24 cellular contexts compared by ENCODE assay signal in the genomic region with DNA sequence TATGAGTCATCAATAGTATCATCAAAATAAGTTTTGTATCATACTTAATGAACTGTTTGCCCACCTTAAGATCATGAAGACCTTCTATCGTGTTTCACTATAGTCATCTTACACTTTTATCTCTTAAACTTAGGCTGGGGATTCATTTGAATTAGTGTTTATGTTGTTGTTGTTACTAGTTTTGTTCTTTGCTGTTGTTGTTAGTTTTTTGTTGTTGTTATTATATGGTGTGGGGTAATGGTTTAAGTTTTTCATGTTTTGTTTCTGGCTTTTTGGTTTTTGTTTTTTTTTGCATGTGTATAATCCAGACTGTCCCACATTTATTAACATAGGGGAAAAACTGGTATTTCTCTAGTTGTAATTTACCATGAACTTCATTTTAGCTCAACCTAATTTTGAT.
DNase-seq lines count a peak whose midpoint lies in the region; ATAC-seq, FAIRE-seq and TF ChIP-seq lines count a peak whose summit lies in the region.
"Had no signal": no experiment of that assay in that cellular context is flagged by ENCODE, and none has a peak within 500 bp of the region (broad histone marks: within the 10 kb centered on the region; RNA-seq: fewer than 3 reads in every experiment).

No MANE protein-coding gene starts in this region.

- H3K9ac ChIP-seq in K562 (ENCODE audit: insufficient read depth in 1 of 2, low read depth in 2 of 2, low read length in 2 of 2) = no peak overlapping the region
- H3K9ac ChIP-seq: BLaER1 had no signal

- H3K36me3 ChIP-seq in K562 (ENCODE audit: control insufficient read depth, insufficient read depth, low read length) = no peaks in the 10 kb centered on the region
- H3K36me3 ChIP-seq: BE2C, BLaER1 had no signal

- BruUV-seq in K562 (replicated peaks; lab: Mats Ljungman, UMichigan) = no TSS peak

- in situ Hi-C loops in K562 (cut with MboI) = no loop called here

- no peak for TF ChIP-seq RAD21 in K562 (CRISPR knock-in tag; conservative IDR thresholded peaks at IDR 0.05 in 1 of 2, IDR thresholded peaks at IDR 0.05 in 1 of 2)

- 7% methylated on average over 1 of the region's 1 CpG for WGBS in K562 (ENCODE audit: insufficient coverage, low coverage, missing lambda C conversion rate)

- no peaks in the 10 kb centered on the region for H3K79me2 ChIP-seq in K562 (ENCODE audit: control insufficient read depth, insufficient read depth, low read length)

- CTCF ChIA-PET in K562 (lab: Yijun Ruan, JAX; ENCODE audit: low intra/inter-chr PET ratio) = no interaction called here
- CTCF ChIA-PET in RWPE1 (lab: Yijun Ruan, JAX) = no interaction called here

- ATAC-seq in K562 (no peak), GM19455 (IDR thresholded peaks at IDR 0.05; ENCODE audit: unreplicated experiment) (no peak)
- ATAC-seq: GM12878 had no signal

- POLR2A ChIA-PET in K562 (lab: Yijun Ruan, JAX) (no interaction called here), RWPE1 (lab: Yijun Ruan, JAX; ENCODE audit: low non-redundant PET) (no interaction called here)

- no peaks in the 10 kb centered on the region for H4K20me1 ChIP-seq in K562 (replicated peaks; ENCODE audit: control insufficient read depth, insufficient read depth, low read length)
- H4K20me1 ChIP-seq: BLaER1 had no signal

- no peaks in the 10 kb centered on the region for H3K9me1 ChIP-seq in K562 (ENCODE audit: control insufficient read depth, insufficient read depth, low read length)

- no peak overlapping the region for H3K27ac ChIP-seq in K562 (ENCODE audit: extremely low read depth, low read depth, low read length)
- H3K27ac ChIP-seq in RWPE1 = no peak overlapping the region
- H3K27ac ChIP-seq: BLaER1 had no signal

- TF ChIP-seq EP300 in K562 (IDR thresholded peaks at IDR 0.05; ENCODE audit: low read length) = no peak

- FAIRE-seq in H54 (lab: Jason Lieb, UNC) = peak; percentile 86
- FAIRE-seq in K562 (lab: Jason Lieb, UNC) = no peak
- FAIRE-seq: GM12878, GM12892, GM18507 had no signal

- no peak for TF ChIP-seq POLR2A in H54 (IDR thresholded peaks at IDR 0.05; ENCODE audit: low read depth, low read length)
- no peak for TF ChIP-seq POLR2A in K562 (conservative IDR thresholded peaks at IDR 0.05)

- H3K4me2 ChIP-seq in K562 (ENCODE audit: insufficient read depth, low read length) = no peak overlapping the region
- H3K4me2 ChIP-seq: BLaER1 had no signal

- no peaks in the 10 kb centered on the region for H3K4me1 ChIP-seq in K562 (replicated peaks in 1 of 2; ENCODE audit: control insufficient read depth in 2 of 2, insufficient read depth in 2 of 2, low read length in 2 of 2)
- H3K4me1 ChIP-seq: BLaER1 had no signal

- no peak overlapping the region for H3K4me3 ChIP-seq in K562
- H3K4me3 ChIP-seq: BLaER1, GM12878 had no signal

- intact Hi-C loops in K562 (cut with micrococcal nuclease) = no loop called here

- TF ChIP-seq CTCF in K562 (IDR thresholded peaks at IDR 0.05 in 2 of 3, conservative IDR thresholded peaks at IDR 0.05 in 1 of 3; ENCODE audit: insufficient read depth in 2 of 3, low read depth in 1 of 3, low read length in 3 of 3) (no peak), RWPE1 (conservative IDR thresholded peaks at IDR 0.05; ENCODE audit: low read depth) (no peak)

- H3K9me3 ChIP-seq in K562 (replicated peaks; ENCODE audit: control insufficient read depth, insufficient read depth, low read depth, low read length) = 0 out of 2 replicates have a peak, but pooled peaks cover 2% of the 10 kb centered on the region
- H3K9me3 ChIP-seq: BE2C, BLaER1 had no signal

- H3K27me3 ChIP-seq in K562 (ENCODE audit: control insufficient read depth in 2 of 2, insufficient read depth in 2 of 2, low read length in 2 of 2) = no peaks in the 10 kb centered on the region
- H3K27me3 ChIP-seq: BE2C, BLaER1 had no signal

- H2AFZ ChIP-seq in K562 (ENCODE audit: low read depth, low read length) = no peak overlapping the region

- DNase-seq in H54 (ENCODE audit: insufficient read length, low spot score) (no peak), K562 (ENCODE audit: extremely low read depth in 1 of 4, low spot score in 3 of 4) (no peak), RWPE1 (ENCODE audit: low spot score) (no peak)
- no peak for DNase-seq in stimulated activated CD4-positive, alpha-beta T cell treated with anti-CD3 and anti-CD28 coated beads, Interleukin-4, amount 100 ng/mL, for 24 hours
- DNase-seq: 8988T; ACHN; BE2C; C1 segment of cervical spinal cord; CD4-positive, alpha-beta memory T cell; CD4-positive, CD25-positive, alpha-beta regulatory T cell; CD8-positive, alpha-beta memory T cell; COR-L47; DMS 273 treated with DMSO at 0.1 percent for 48 hours; DMS153; DMS53; DMS79; DND-41; EL; GDM1 had no signal

TF ChIP-seq in K562, 482 proteins besides CTCF, POLR2A, EP300 and RAD21 (continues in another document):
- no peak for TF ChIP-seq FOXA1 (IDR thresholded peaks at IDR 0.05; ENCODE audit: borderline replicate concordance)
- TF ChIP-seq, protein P1, sequence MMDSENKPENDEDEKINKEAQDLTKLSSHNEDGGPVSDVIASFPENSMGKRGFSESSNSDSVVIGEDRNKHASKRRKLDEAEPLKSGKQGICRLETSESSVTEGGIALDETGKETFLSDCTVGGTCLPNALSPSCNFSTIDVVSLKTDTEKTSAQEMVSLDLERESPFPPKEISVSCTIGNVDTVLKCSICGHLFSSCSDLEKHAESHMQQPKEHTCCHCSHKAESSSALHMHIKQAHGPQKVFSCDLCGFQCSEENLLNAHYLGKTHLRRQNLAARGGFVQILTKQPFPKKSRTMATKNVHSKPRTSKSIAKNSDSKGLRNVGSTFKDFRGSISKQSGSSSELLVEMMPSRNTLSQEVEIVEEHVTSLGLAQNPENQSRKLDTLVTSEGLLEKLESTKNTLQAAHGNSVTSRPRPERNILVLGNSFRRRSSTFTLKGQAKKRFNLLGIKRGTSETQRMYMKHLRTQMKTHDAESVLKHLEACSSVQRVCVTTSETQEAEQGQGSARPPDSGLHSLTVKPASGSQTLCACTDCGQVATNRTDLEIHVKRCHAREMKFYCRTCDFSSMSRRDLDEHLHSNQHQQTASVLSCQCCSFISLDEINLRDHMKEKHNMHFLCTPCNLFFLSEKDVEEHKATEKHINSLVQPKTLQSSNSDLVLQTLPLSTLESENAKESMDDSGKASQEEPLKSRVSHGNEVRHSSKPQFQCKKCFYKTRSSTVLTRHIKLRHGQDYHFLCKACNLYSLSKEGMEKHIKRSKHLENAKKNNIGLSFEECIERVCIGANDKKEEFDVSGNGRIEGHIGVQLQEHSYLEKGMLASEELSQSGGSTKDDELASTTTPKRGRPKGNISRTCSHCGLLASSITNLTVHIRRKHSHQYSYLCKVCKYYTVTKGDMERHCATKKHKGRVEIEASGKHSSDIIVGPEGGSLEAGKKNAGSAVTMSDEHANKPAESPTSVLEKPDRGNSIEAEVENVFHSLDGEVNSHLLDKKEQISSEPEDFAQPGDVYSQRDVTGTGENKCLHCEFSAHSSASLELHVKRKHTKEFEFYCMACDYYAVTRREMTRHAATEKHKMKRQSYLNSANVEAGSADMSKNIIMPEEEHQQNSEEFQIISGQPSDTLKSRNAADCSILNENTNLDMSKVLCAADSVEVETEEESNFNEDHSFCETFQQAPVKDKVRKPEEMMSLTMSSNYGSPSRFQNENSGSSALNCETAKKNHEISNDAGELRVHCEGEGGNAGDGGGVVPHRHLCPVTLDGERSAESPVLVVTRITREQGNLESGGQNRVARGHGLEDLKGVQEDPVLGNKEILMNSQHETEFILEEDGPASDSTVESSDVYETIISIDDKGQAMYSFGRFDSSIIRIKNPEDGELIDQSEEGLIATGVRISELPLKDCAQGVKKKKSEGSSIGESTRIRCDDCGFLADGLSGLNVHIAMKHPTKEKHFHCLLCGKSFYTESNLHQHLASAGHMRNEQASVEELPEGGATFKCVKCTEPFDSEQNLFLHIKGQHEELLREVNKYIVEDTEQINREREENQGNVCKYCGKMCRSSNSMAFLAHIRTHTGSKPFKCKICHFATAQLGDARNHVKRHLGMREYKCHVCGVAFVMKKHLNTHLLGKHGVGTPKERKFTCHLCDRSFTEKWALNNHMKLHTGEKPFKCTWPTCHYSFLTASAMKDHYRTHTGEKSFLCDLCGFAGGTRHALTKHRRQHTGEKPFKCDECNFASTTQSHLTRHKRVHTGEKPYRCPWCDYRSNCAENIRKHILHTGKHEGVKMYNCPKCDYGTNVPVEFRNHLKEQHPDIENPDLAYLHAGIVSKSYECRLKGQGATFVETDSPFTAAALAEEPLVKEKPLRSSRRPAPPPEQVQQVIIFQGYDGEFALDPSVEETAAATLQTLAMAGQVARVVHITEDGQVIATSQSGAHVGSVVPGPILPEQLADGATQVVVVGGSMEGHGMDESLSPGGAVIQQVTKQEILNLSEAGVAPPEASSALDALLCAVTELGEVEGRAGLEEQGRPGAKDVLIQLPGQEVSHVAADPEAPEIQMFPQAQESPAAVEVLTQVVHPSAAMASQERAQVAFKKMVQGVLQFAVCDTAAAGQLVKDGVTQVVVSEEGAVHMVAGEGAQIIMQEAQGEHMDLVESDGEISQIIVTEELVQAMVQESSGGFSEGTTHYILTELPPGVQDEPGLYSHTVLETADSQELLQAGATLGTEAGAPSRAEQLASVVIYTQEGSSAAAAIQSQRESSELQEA (IDR thresholded peaks at IDR 0.05; ENCODE audit: low read depth) = no peak
- TF ChIP-seq, protein P2, sequence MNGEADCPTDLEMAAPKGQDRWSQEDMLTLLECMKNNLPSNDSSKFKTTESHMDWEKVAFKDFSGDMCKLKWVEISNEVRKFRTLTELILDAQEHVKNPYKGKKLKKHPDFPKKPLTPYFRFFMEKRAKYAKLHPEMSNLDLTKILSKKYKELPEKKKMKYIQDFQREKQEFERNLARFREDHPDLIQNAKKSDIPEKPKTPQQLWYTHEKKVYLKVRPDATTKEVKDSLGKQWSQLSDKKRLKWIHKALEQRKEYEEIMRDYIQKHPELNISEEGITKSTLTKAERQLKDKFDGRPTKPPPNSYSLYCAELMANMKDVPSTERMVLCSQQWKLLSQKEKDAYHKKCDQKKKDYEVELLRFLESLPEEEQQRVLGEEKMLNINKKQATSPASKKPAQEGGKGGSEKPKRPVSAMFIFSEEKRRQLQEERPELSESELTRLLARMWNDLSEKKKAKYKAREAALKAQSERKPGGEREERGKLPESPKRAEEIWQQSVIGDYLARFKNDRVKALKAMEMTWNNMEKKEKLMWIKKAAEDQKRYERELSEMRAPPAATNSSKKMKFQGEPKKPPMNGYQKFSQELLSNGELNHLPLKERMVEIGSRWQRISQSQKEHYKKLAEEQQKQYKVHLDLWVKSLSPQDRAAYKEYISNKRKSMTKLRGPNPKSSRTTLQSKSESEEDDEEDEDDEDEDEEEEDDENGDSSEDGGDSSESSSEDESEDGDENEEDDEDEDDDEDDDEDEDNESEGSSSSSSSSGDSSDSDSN (IDR thresholded peaks at IDR 0.05; ENCODE audit: borderline replicate concordance in 1 of 2, low read depth in 2 of 2, low read length in 2 of 2) = no peak
- TF ChIP-seq, protein P3, sequence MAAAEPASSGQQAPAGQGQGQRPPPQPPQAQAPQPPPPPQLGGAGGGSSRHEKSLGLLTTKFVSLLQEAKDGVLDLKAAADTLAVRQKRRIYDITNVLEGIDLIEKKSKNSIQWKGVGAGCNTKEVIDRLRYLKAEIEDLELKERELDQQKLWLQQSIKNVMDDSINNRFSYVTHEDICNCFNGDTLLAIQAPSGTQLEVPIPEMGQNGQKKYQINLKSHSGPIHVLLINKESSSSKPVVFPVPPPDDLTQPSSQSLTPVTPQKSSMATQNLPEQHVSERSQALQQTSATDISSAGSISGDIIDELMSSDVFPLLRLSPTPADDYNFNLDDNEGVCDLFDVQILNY (CRISPR knock-in tag; IDR thresholded peaks at IDR 0.05) = no peak
